Comparison of ENCODE assay signal across 9 cellular contexts in genomic region chr6:20811112-20811746, GRCh38.
DNase-seq lines count a peak whose midpoint lies in the region; ATAC-seq, FAIRE-seq and TF ChIP-seq lines count a peak whose summit lies in the region.
"Had no signal": no experiment of that assay in that cellular context is flagged by ENCODE, and none has a peak within 500 bp of the region (broad histone marks: within the 10 kb centered on the region; RNA-seq: fewer than 3 reads in every experiment).

No MANE protein-coding gene starts in this region.

- FAIRE-seq in GM12891 (lab: Jason Lieb, UNC) = no peak
- FAIRE-seq: G401.6 had no signal

- peaks cover 2% of the 10 kb centered on the region for H3K4me1 Mint-ChIP-seq in CD8-positive, alpha-beta T cell (ENCODE audit: low read depth)

- H3K4me3 ChIP-seq in SK-N-MC = no peak overlapping the region
- H3K4me3 ChIP-seq in heart right ventricle = no peak overlapping the region
- H3K4me3 ChIP-seq in tibial artery = no peak overlapping the region
- H3K4me3 ChIP-seq in CD8-positive, alpha-beta T cell (ENCODE audit: low read depth, low read length) = no peak overlapping the region

- H3K36me3 ChIP-seq in SK-N-MC (ENCODE audit: insufficient read depth, low read length) = peaks cover 6% of the 10 kb centered on the region; the same call in 1 of the 2 replicates
- peaks cover 0 to 3% (median 0%) of the 10 kb centered on the region in 9 donors for H3K36me3 ChIP-seq in heart right ventricle
- peaks cover 0 to 5% (median 0%) of the 10 kb centered on the region in 3 donors for H3K36me3 ChIP-seq in tibial artery
- no peaks in the 10 kb centered on the region for H3K36me3 ChIP-seq in CD8-positive, alpha-beta T cell (ENCODE audit: insufficient read depth, low read length)

- H3K9me3 Mint-ChIP-seq in CD8-positive, alpha-beta T cell = peaks cover 11% of the 10 kb centered on the region

- no peak for TF ChIP-seq CTCF in heart right ventricle (IDR thresholded peaks at IDR 0.05)
- no peak for TF ChIP-seq CTCF in tibial artery (IDR thresholded peaks at IDR 0.05)
- no peak for TF ChIP-seq CTCF in CD8-positive, alpha-beta T cell (IDR thresholded peaks at IDR 0.05)

- H3K9me3 ChIP-seq in SK-N-MC (ENCODE audit: low read depth, low read length) (no peaks in the 10 kb centered on the region; the same call in 1 of the 2 replicates), heart right ventricle (peaks cover 0 to 32% (median 9%) of the 10 kb centered on the region in 11 donors), tibial artery (peaks cover 0 to 10% (median 0%) of the 10 kb centered on the region in 3 donors)
- peaks cover 4% of the 10 kb centered on the region for H3K9me3 ChIP-seq in CD8-positive, alpha-beta T cell (ENCODE audit: low read length)

- DNase-seq in Right ventricle myocardium superior (no peak), Right ventricle myocardium inferior (ENCODE audit: missing footprints) (no peak), SK-N-MC (ENCODE audit: low read depth, low spot score) (peak; percentile 77), heart right ventricle (peak in 1 of 2 donors; percentile 12), tibial artery (no peak), GM12891 (ENCODE audit: insufficient read length, low spot score) (no peak), NCI-H1105 treated with DMSO at 0.1 percent for 48 hours (lab: John Stamatoyannopoulos, UW) (no peak)
- DNase-seq in CD8-positive, alpha-beta T cell = no peak

- H3K36me3 Mint-ChIP-seq in CD8-positive, alpha-beta T cell = peaks cover 22% of the 10 kb centered on the region

- H3K9ac ChIP-seq in SK-N-MC (ENCODE audit: insufficient read length) = no peak overlapping the region

- POLR2A ChIA-PET in CD8-positive, alpha-beta T cell (lab: Charles Lee) = no interaction called here

- intact Hi-C loops in Right ventricle myocardium superior (cut with DNase I) = no loop called here
- intact Hi-C loops in Right ventricle myocardium inferior (cut with DNase I) = no loop called here
- intact Hi-C loops in heart right ventricle (cut with DNase I) = no loop called here
- intact Hi-C loops in tibial artery (cut with DNase I; ENCODE audit: low total_unique reads) = no loop called here
- intact Hi-C loops in CD8-positive, alpha-beta T cell (cut with DNase I, micrococcal nuclease) = no loop called here

- peak overlapping the region; percentile 72 for H3K27ac ChIP-seq in SK-N-MC
- H3K27ac ChIP-seq in heart right ventricle = peak overlapping the region in 7 of 10 donors; percentile 3 to 56 (median 22)
- H3K27ac ChIP-seq in tibial artery = peak overlapping the region; percentile 10 to 42
- no peak overlapping the region for H3K27ac ChIP-seq in CD8-positive, alpha-beta T cell (ENCODE audit: low read depth, low read length)

- no peaks in the 10 kb centered on the region for H3K27me3 ChIP-seq in heart right ventricle
- H3K27me3 ChIP-seq in tibial artery = no peaks in the 10 kb centered on the region
- H3K27me3 ChIP-seq in CD8-positive, alpha-beta T cell (ENCODE audit: insufficient read depth, low read length) = no peaks in the 10 kb centered on the region

- H3K27me3 Mint-ChIP-seq in CD8-positive, alpha-beta T cell (ENCODE audit: low read depth) = no peaks in the 10 kb centered on the region

- ATAC-seq in Right ventricle myocardium superior (ENCODE audit: poor library complexity) (peak; percentile 64), Right ventricle myocardium inferior (no peak), heart right ventricle (peak in 5 of 8 donors; percentile 24 to 69 (median 59))
- no peak for ATAC-seq in CD8-positive, alpha-beta T cell

- TF ChIP-seq POLR2A in GM12891 (IDR thresholded peaks at IDR 0.05; ENCODE audit: low read depth, low read length) = no peak

- CTCF ChIA-PET in CD8-positive, alpha-beta T cell (lab: Charles Lee) = no interaction called here

- H3K4me3 Mint-ChIP-seq in CD8-positive, alpha-beta T cell = no peak overlapping the region

- H3K4me1 ChIP-seq in heart right ventricle = peaks cover 0 to 25% (median 14%) of the 10 kb centered on the region in 9 donors
- H3K4me1 ChIP-seq in tibial artery = peaks cover 4 to 47% (median 13%) of the 10 kb centered on the region in 4 donors
- H3K4me1 ChIP-seq in CD8-positive, alpha-beta T cell (ENCODE audit: insufficient read depth, low read length) = no peaks in the 10 kb centered on the region

- WGBS in heart right ventricle, 2 donors = 18 to 22% methylated on average over 6 of the region's 6 CpGs

- no peak overlapping the region for H3K27ac Mint-ChIP-seq in CD8-positive, alpha-beta T cell

TF ChIP-seq in GM12891, 5 proteins besides CTCF, POLR2A, EP300 and RAD21:
- TF ChIP-seq TAF1 (IDR thresholded peaks at IDR 0.05; ENCODE audit: low read depth, low read length) = no peak
- TF ChIP-seq POLR2AphosphoS5 (IDR thresholded peaks at IDR 0.05; ENCODE audit: low read depth, low read length) = no peak

Comparison
In these comparisons a context has a peak if more than half of its experiments do, and no peak if none do; other contexts are left out.
1. ATAC-seq: peak in Right ventricle myocardium superior (single experiment) and heart right ventricle (5 of 8); none in Right ventricle myocardium inferior (single experiment) and CD8-positive, alpha-beta T cell (single experiment).